In genomic region chr6:166305562-166306117, GRCh38 we compare ENCODE assay signal across 18 cellular contexts. TPM values are rescaled to one million over a fixed set of nuclear protein-coding genes. Genes with fewer than 3 reads are reported as not detected.
A peak's percentile ranks its signal among the peaks of the same experiment; 100 is the strongest.
DNase-seq lines count a peak whose midpoint lies in the region; TF ChIP-seq lines count a peak whose summit lies in the region.
"Had no signal": no experiment of that assay in that cellular context is flagged by ENCODE, and none has a peak within 500 bp of the region (broad histone marks: within the 10 kb centered on the region; RNA-seq: fewer than 3 reads in every experiment).

No MANE protein-coding gene starts in this region.

- H3K36me3 ChIP-seq in WERI-Rb-1 = no peaks in the 10 kb centered on the region
- H3K36me3 ChIP-seq: lower lobe of right lung, uterus had no signal

- H3K27me3 Mint-ChIP-seq in immature natural killer cell (ENCODE audit: low read depth in 3 of 3) = peaks cover 8 to 32% (median 15%) of the 10 kb centered on the region in 3 donors

- no peaks in the 10 kb centered on the region for H3K27me3 ChIP-seq in WERI-Rb-1 (ENCODE audit: insufficient read depth, low read depth, severe bottlenecking)

- DNase-seq in SHP77 (lab: John Stamatoyannopoulos, UW) = peak; percentile 17 to 18
- no peak for DNase-seq in SHP77 treated with DMSO at 0.1 percent for 48 hours (lab: John Stamatoyannopoulos, UW)
- DNase-seq in WERI-Rb-1 = peak; percentile 69
- no peak for DNase-seq in immature natural killer cell
- peak in 21 of 49 donors; percentile 24 to 75 (median 38) for DNase-seq in substantia nigra (lab: John Stamatoyannopoulos, UW)
- no peak for DNase-seq in NCI-H2081 (lab: John Stamatoyannopoulos, UW)
- no peak for DNase-seq in erythroblast (lab: John Stamatoyannopoulos, UW)
- DNase-seq in OCI-M1 (lab: John Stamatoyannopoulos, UW) = no peak
- DNase-seq: ACHN; activated CD4-positive, alpha-beta T cell treated with anti-CD3 and anti-CD28 coated beads, Interleukin-2, amount 50 U/mL, for 4 hours; activated naive CD4-positive, alpha-beta T cell treated with Interleukin-2 at 50 U/mL for 16 hours; H7; lower lobe of right lung; NCI-H2171 treated with DMSO at 0.1 percent for 48 hours; stimulated activated CD4-positive, alpha-beta T cell treated with anti-CD3 and anti-CD28 coated beads, Interleukin-2, amount 100 ng/mL, for 24 hours; uterus had no signal

- H3K27ac Mint-ChIP-seq in immature natural killer cell = no peak overlapping the region
- H3K27ac Mint-ChIP-seq: CD14-positive monocyte had no signal

- peak overlapping the region in 4 of 5 donors; percentile 22 to 64 (median 45) for H3K4me3 Mint-ChIP-seq in immature natural killer cell

- H3K27ac ChIP-seq in WERI-Rb-1 (no peak overlapping the region), substantia nigra (ENCODE audit: low read depth, low read length, poor library complexity, severe bottlenecking) (peak overlapping the region; percentile 95)
- H3K27ac ChIP-seq: coronary artery, lower lobe of right lung, uterus had no signal

- peaks cover 0 to 4% (median 0%) of the 10 kb centered on the region in 3 donors for H3K36me3 Mint-ChIP-seq in immature natural killer cell

- H3K4me3 ChIP-seq in WERI-Rb-1 (ENCODE audit: low read depth, low read length) = peak overlapping the region; percentile 21; the same call in 1 of the 2 replicates
- H3K4me3 ChIP-seq: coronary artery, lower lobe of right lung, uterus had no signal

- TF ChIP-seq POLR2A in erythroblast (IDR thresholded peaks at IDR 0.05; ENCODE audit: low read length) = no peak

- TF ChIP-seq CTCF in WERI-Rb-1 (IDR thresholded peaks at IDR 0.05; ENCODE audit: low read depth, low read length) = no peak

- H3K9me3 Mint-ChIP-seq in immature natural killer cell = peaks cover 0 to 1% (median 0%) of the 10 kb centered on the region in 6 donors

- no peaks in the 10 kb centered on the region for H3K9me3 ChIP-seq in WERI-Rb-1 (ENCODE audit: severe bottlenecking)
- H3K9me3 ChIP-seq: lower lobe of right lung, uterus had no signal

- peaks cover 3 to 6% of the 10 kb centered on the region in 2 donors for H3K4me1 Mint-ChIP-seq in immature natural killer cell

RNA-seq across cellular contexts. Expression of gene PRR18, which starts 2.6 kb away (rescaled TPM):
- not detected for polyA plus RNA-seq in immature natural killer cell
- polyA plus RNA-seq: CD14-positive monocyte had no signal

RNA-seq across cellular contexts. Expression of gene SFT2D1, which starts 36.7 kb away (rescaled TPM):
- 100 to 1,000 TPM in 1 of 3 donors, 10 to 100 TPM in 2; 92.7 to 144 (median 94.2) TPM for polyA plus RNA-seq in immature natural killer cell

Comparison
In these comparisons a context has a peak if more than half of its experiments do, and no peak if none do; other contexts are left out.
1. DNase-seq: peak in SHP77 (2 of 2) and WERI-Rb-1 (single experiment); none in SHP77 treated with DMSO at 0.1 percent for 48 hours (single experiment), immature natural killer cell (0 of 3), NCI-H2081 (0 of 2), erythroblast (0 of 2) and OCI-M1 (single experiment).